ENCODE assay signal across 16 cellular contexts in genomic region chr18:74288041-74288440, GRCh38. TPM values are rescaled to one million over a fixed set of nuclear protein-coding genes. Genes with fewer than 3 reads are reported as not detected.
DNase-seq lines count a peak whose midpoint lies in the region; TF ChIP-seq lines count a peak whose summit lies in the region.
"Had no signal": no experiment of that assay in that cellular context is flagged by ENCODE, and none has a peak within 500 bp of the region (broad histone marks: within the 10 kb centered on the region; RNA-seq: fewer than 3 reads in every experiment).

No MANE protein-coding gene starts in this region.

- 57% methylated on average over 5 of the region's 5 CpGs for WGBS in hepatocyte (ENCODE audit: low lambda C conversion rate, missing lambda C conversion rate)
- 84% methylated on average over 5 of the region's 5 CpGs for WGBS in smooth muscle cell (ENCODE audit: low lambda C conversion rate)

- no peak overlapping the region for H3K4me3 ChIP-seq in hepatocyte
- H3K4me3 ChIP-seq in smooth muscle cell: peak overlapping the region; percentile 27

- DNase-seq in NCI-H1092 treated with DMSO at 0.1 percent for 48 hours (lab: John Stamatoyannopoulos, UW): peak; percentile 52
- DNase-seq in NCI-H1092 (lab: John Stamatoyannopoulos, UW): no peak
- DNase-seq in NCI-H774 (lab: John Stamatoyannopoulos, UW): peak; percentile 30
- DNase-seq in hepatocyte (ENCODE audit: low spot score): no peak
- no peak for DNase-seq in smooth muscle cell (lab: John Stamatoyannopoulos, UW; ENCODE audit: unreplicated experiment)
- DNase-seq in GDM1 (lab: John Stamatoyannopoulos, UW): no peak
- DNase-seq in activated CD8-positive, alpha-beta memory T cell treated with anti-CD3 and anti-CD28 coated beads for 24 hours: no peak
- DNase-seq in NCI-H226: no peak
- DNase-seq: activated CD4-positive, CD25-positive, alpha-beta regulatory T cell; activated naive CD8-positive, alpha-beta T cell treated with anti-CD3 and anti-CD28 coated beads, Interleukin-2, amount 10 ng/mL, durations not matched to agents 7 days and 5 days; islet precursor cell; Peyer's patch; stimulated activated CD4-positive, alpha-beta T cell treated with anti-CD3 and anti-CD28 coated beads, Interleukin-2, amount 100 ng/mL, for 48 hours had no signal

- H3K9ac ChIP-seq in smooth muscle cell (ENCODE audit: low read depth): no peak overlapping the region

- H3K36me3 ChIP-seq in hepatocyte (replicated peaks; ENCODE audit: insufficient read depth, low read depth) (no peaks in the 10 kb centered on the region), smooth muscle cell (ENCODE audit: low read depth) (no peaks in the 10 kb centered on the region)
- H3K36me3 ChIP-seq: Peyer's patch had no signal

- H3K27ac ChIP-seq in hepatocyte (peak overlapping the region; percentile 71), smooth muscle cell (ENCODE audit: low read depth) (no peak overlapping the region)
- H3K27ac ChIP-seq: 22Rv1 had no signal

- H3F3A ChIP-seq in smooth muscle cell (ENCODE audit: low read depth): peaks cover 7% of the 10 kb centered on the region

- TF ChIP-seq CTCF in hepatocyte (IDR thresholded peaks at IDR 0.05; ENCODE audit: poor library complexity) (no peak), smooth muscle cell (IDR thresholded peaks at IDR 0.05; ENCODE audit: borderline replicate concordance, insufficient read depth, poor library complexity, severe bottlenecking) (no peak)

- H2AFZ ChIP-seq in hepatocyte: no peak overlapping the region
- H2AFZ ChIP-seq in smooth muscle cell (ENCODE audit: low read depth): no peak overlapping the region

- H3K79me2 ChIP-seq in hepatocyte: peaks cover 82% of the 10 kb centered on the region
- H3K79me2 ChIP-seq in smooth muscle cell (ENCODE audit: low read depth): peaks cover 29% of the 10 kb centered on the region

- H3K4me2 ChIP-seq in hepatocyte: peak overlapping the region; percentile 90
- H3K4me2 ChIP-seq in smooth muscle cell: no peak overlapping the region

- peaks cover 48% of the 10 kb centered on the region for H3K4me1 ChIP-seq in hepatocyte (ENCODE audit: insufficient read depth)
- H3K4me1 ChIP-seq in smooth muscle cell (ENCODE audit: low read depth): peaks cover 12% of the 10 kb centered on the region

- no peaks in the 10 kb centered on the region for H3K9me2 ChIP-seq in hepatocyte (replicated peaks; ENCODE audit: insufficient read depth)

- H3K9me3 ChIP-seq in hepatocyte (ENCODE audit: low read depth) (no peaks in the 10 kb centered on the region), smooth muscle cell (replicated peaks; ENCODE audit: low read depth) (no peaks in the 10 kb centered on the region)
- H3K9me3 ChIP-seq: Peyer's patch had no signal

- H4K20me1 ChIP-seq in hepatocyte (ENCODE audit: insufficient read depth, poor library complexity, severe bottlenecking): no peaks in the 10 kb centered on the region
- H4K20me1 ChIP-seq in smooth muscle cell (ENCODE audit: low read depth): no peaks in the 10 kb centered on the region

- H3K27me3 ChIP-seq in hepatocyte (no peaks in the 10 kb centered on the region), smooth muscle cell (ENCODE audit: low read depth) (no peaks in the 10 kb centered on the region)
- H3K27me3 ChIP-seq: Peyer's patch had no signal

RNA-seq across cellular contexts. Expression of gene CYB5A, which starts 3.7 kb away (rescaled TPM):
- total RNA-seq in hepatocyte: 259 and 273 TPM in 2 replicates
- 358 and 457 TPM in 2 replicates for polyA plus RNA-seq in hepatocyte
- 52.8 and 61.5 TPM in 2 replicates for total RNA-seq in smooth muscle cell
- polyA plus RNA-seq in smooth muscle cell: 77.6 and 83.2 TPM in 2 replicates

RNA-seq across cellular contexts. Expression of gene C18orf63, which starts 27.6 kb away (rescaled TPM):
- not detected in 2 replicates for total RNA-seq in hepatocyte
- not detected in 2 replicates for polyA plus RNA-seq in hepatocyte
- total RNA-seq in smooth muscle cell: not detected in 2 replicates
- not detected in 2 replicates for polyA plus RNA-seq in smooth muscle cell
- total RNA-seq: activated naive CD8-positive, alpha-beta T cell treated with anti-CD3 and anti-CD28 coated beads, Interleukin-2, amount 10 ng/mL, durations not matched to agents 7 days and 5 days; Peyer's patch; pulmonary artery endothelial cell; ureter had no signal

Comparison
In these comparisons a context has a peak if more than half of its experiments do, and no peak if none do; other contexts are left out.
1. DNase-seq: peak in NCI-H1092 treated with DMSO at 0.1 percent for 48 hours (single experiment) and NCI-H774 (single experiment); none in NCI-H1092 (single experiment), hepatocyte (single experiment), smooth muscle cell (single experiment), GDM1 (single experiment), activated CD8-positive, alpha-beta memory T cell treated with anti-CD3 and anti-CD28 coated beads for 24 hours (single experiment) and NCI-H226 (single experiment).